ENCODE assay signal across 15 cellular contexts in the genomic region with DNA sequence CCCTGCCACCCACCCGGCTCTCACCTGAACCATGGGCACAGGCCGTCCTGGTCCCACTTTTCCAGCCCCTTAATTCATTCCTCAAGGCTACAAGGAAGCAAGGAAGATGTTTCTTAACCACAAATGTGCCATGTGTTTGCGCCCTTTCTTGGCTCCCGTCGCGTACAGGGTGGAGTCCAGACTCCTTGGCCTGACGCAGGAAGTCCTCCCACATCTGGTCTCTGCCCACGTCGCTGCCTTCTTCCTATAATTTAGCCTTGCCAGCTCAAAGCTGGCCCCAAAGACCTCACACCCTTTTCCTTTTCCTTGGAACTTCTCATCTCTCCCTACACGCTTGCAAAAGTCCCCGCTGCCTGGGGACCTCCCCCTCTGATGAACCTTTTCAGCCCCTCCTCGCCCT. TPM values are rescaled to one million over a fixed set of nuclear protein-coding genes. Genes with fewer than 3 reads are reported as not detected.
DNase-seq lines count a peak whose midpoint lies in the region; ATAC-seq and TF ChIP-seq lines count a peak whose summit lies in the region.
"Had no signal": no experiment of that assay in that cellular context is flagged by ENCODE, and none has a peak within 500 bp of the region (broad histone marks: within the 10 kb centered on the region; RNA-seq: fewer than 3 reads in every experiment).

No MANE protein-coding gene starts in this region.

- peak overlapping the region; percentile 27 for H3K4me3 Mint-ChIP-seq in activated CD8-positive, alpha-beta memory T cell treated with anti-CD3 and anti-CD28 coated beads, Interleukin-2, amount 10 ng/mL, durations not matched to agents 7 days and 5 days
- H3K4me3 Mint-ChIP-seq in activated B cell treated with CpG ODN at 0.5 μM for 24 hours (peak overlapping the region; percentile 46), chondrocyte (ENCODE audit: unreplicated experiment) (no peak overlapping the region)

- peaks cover 10% of the 10 kb centered on the region for H3K36me3 Mint-ChIP-seq in activated CD8-positive, alpha-beta memory T cell treated with anti-CD3 and anti-CD28 coated beads, Interleukin-2, amount 10 ng/mL, durations not matched to agents 7 days and 5 days
- H3K36me3 Mint-ChIP-seq in activated B cell treated with CpG ODN at 0.5 μM for 24 hours (ENCODE audit: low read depth) (peaks cover 16% of the 10 kb centered on the region), chondrocyte (ENCODE audit: low read depth) (peaks cover 2% of the 10 kb centered on the region)

- H3K36me3 ChIP-seq in stomach = no peaks in the 10 kb centered on the region
- H3K36me3 ChIP-seq: esophagus squamous epithelium had no signal

- CTCF ChIA-PET in activated CD8-positive, alpha-beta memory T cell treated with anti-CD3 and anti-CD28 coated beads, Interleukin-2, amount 10 ng/mL, durations not matched to agents 7 days and 5 days (lab: Charles Lee) = interaction anchor here (1.6 to 5.5 kb wide), 2 partner anchors 26 to 36 kb away, joined by 3 to 24 read pairs; no protein-coding TSS in a partner anchor
- CTCF ChIA-PET in activated B cell treated with CpG ODN at 0.5 μM for 24 hours (lab: Charles Lee) = no interaction called here

- 37 to 49% (median 39%) methylated on average over 12 of the region's 12 CpGs for WGBS in stomach, 5 donors

- POLR2A ChIA-PET in activated B cell treated with CpG ODN at 0.5 μM for 24 hours (lab: Charles Lee) = no interaction called here

- peaks cover 48% of the 10 kb centered on the region for H3K27me3 Mint-ChIP-seq in activated CD8-positive, alpha-beta memory T cell treated with anti-CD3 and anti-CD28 coated beads, Interleukin-2, amount 10 ng/mL, durations not matched to agents 7 days and 5 days
- H3K27me3 Mint-ChIP-seq in activated B cell treated with CpG ODN at 0.5 μM for 24 hours (peaks cover 7% of the 10 kb centered on the region), chondrocyte (ENCODE audit: low read depth) (peaks cover 33% of the 10 kb centered on the region)

- peak overlapping the region in 2 of 5 donors; percentile 27 for H3K27ac ChIP-seq in stomach

- H3K9me3 ChIP-seq in stomach = no peaks in the 10 kb centered on the region
- H3K9me3 ChIP-seq: esophagus squamous epithelium had no signal

- H3K4me1 Mint-ChIP-seq in activated CD8-positive, alpha-beta memory T cell treated with anti-CD3 and anti-CD28 coated beads, Interleukin-2, amount 10 ng/mL, durations not matched to agents 7 days and 5 days = peaks cover 19% of the 10 kb centered on the region
- H3K4me1 Mint-ChIP-seq in activated B cell treated with CpG ODN at 0.5 μM for 24 hours (peaks cover 28% of the 10 kb centered on the region), chondrocyte (ENCODE audit: low read depth) (peaks cover 27% of the 10 kb centered on the region)

- H3K27me3 ChIP-seq in stomach = peaks cover 6 to 63% (median 27%) of the 10 kb centered on the region in 3 donors

- H3K27ac Mint-ChIP-seq in activated CD8-positive, alpha-beta memory T cell treated with anti-CD3 and anti-CD28 coated beads, Interleukin-2, amount 10 ng/mL, durations not matched to agents 7 days and 5 days = no peak overlapping the region
- H3K27ac Mint-ChIP-seq in activated B cell treated with CpG ODN at 0.5 μM for 24 hours (peak overlapping the region; percentile 52), chondrocyte (ENCODE audit: unreplicated experiment) (no peak overlapping the region)

- TF ChIP-seq POLR2A in stomach (IDR thresholded peaks at IDR 0.05) = no peak

- no peak for DNase-seq in activated CD8-positive, alpha-beta memory T cell treated with anti-CD3 and anti-CD28 coated beads, Interleukin-2, amount 10 ng/mL, durations not matched to agents 7 days and 5 days
- DNase-seq in activated CD8-positive, alpha-beta memory T cell treated with anti-CD3 and anti-CD28 coated beads, Interleukin-2, amount 50 U/mL, for 48 hours = no peak
- DNase-seq in activated B cell treated with CpG ODN at 0.5 μM for 24 hours (no peak), left lobe of liver (ENCODE audit: low spot score) (no peak), stomach (peak; percentile 61), chondrocyte (ENCODE audit: low spot score) (no peak), midbrain (lab: John Stamatoyannopoulos, UW) (no peak)
- DNase-seq in activated CD4-positive, CD25-positive, alpha-beta regulatory T cell (lab: John Stamatoyannopoulos, UW) = no peak
- DNase-seq: esophagus squamous epithelium, GDM1, H7, kidney glomerular epithelial cell had no signal

- peaks cover 32 to 61% (median 39%) of the 10 kb centered on the region in 4 donors for H3K4me1 ChIP-seq in stomach

- H3K4me3 ChIP-seq in stomach = no peak overlapping the region
- H3K4me3 ChIP-seq: esophagus squamous epithelium had no signal

- intact Hi-C loops in activated B cell treated with CpG ODN at 0.5 μM for 24 hours (cut with micrococcal nuclease) (no loop called here), stomach (cut with DNase I; ENCODE audit: low total_unique reads) (no loop called here)

- H3K9me3 Mint-ChIP-seq in activated CD8-positive, alpha-beta memory T cell treated with anti-CD3 and anti-CD28 coated beads, Interleukin-2, amount 10 ng/mL, durations not matched to agents 7 days and 5 days (ENCODE audit: low read depth) = no peaks in the 10 kb centered on the region
- no peaks in the 10 kb centered on the region for H3K9me3 Mint-ChIP-seq in activated B cell treated with CpG ODN at 0.5 μM for 24 hours
- H3K9me3 Mint-ChIP-seq in chondrocyte (ENCODE audit: low read depth) = no peaks in the 10 kb centered on the region

- no peak for TF ChIP-seq CTCF in activated B cell treated with CpG ODN at 0.5 μM for 24 hours (IDR thresholded peaks at IDR 0.05)
- TF ChIP-seq CTCF in stomach (IDR thresholded peaks at IDR 0.05) = no peak
- no peak for TF ChIP-seq CTCF in chondrocyte (IDR thresholded peaks at IDR 0.05)

- no peak for ATAC-seq in activated CD8-positive, alpha-beta memory T cell treated with anti-CD3 and anti-CD28 coated beads, Interleukin-2, amount 10 ng/mL, durations not matched to agents 7 days and 5 days
- ATAC-seq in activated B cell treated with CpG ODN at 0.5 μM for 24 hours (ENCODE audit: low read depth) (no peak), left lobe of liver (peak; percentile 17)

- no peak for TF ChIP-seq EP300 in stomach (IDR thresholded peaks at IDR 0.05)

RNA-seq across cellular contexts. Expression of gene BHLHA9, which starts 38.8 kb away (rescaled TPM):
- not detected for total RNA-seq in activated CD8-positive, alpha-beta memory T cell treated with anti-CD3 and anti-CD28 coated beads, Interleukin-2, amount 10 ng/mL, durations not matched to agents 7 days and 5 days
- total RNA-seq in activated B cell treated with CpG ODN at 0.5 μM for 24 hours (not detected in 2 replicates), left lobe of liver (0.20 TPM), stomach (not detected), chondrocyte (not detected in 3 replicates)
- not detected for polyA plus RNA-seq in stomach
- total RNA-seq: A673; activated CD8-positive, alpha-beta memory T cell treated with anti-CD3 and anti-CD28 coated beads for 36 hours; esophagus squamous epithelium; H7; LHCN-M2 had no signal

RNA-seq across cellular contexts. Expression of gene TRARG1, which starts 48.0 kb away (rescaled TPM):
- total RNA-seq in activated CD8-positive, alpha-beta memory T cell treated with anti-CD3 and anti-CD28 coated beads, Interleukin-2, amount 10 ng/mL, durations not matched to agents 7 days and 5 days = under 1 TPM; 0.12 to 0.35 TPM
- total RNA-seq in activated B cell treated with CpG ODN at 0.5 μM for 24 hours (not detected in 2 replicates), left lobe of liver (not detected), stomach (under 1 TPM in 1 of 5 donors, not detected in 4; 0.18 TPM), chondrocyte (not detected in 3 replicates)
- under 1 TPM; 0.03 to 0.76 (median 0.25) TPM for polyA plus RNA-seq in stomach
- total RNA-seq: A673; activated CD8-positive, alpha-beta memory T cell treated with anti-CD3 and anti-CD28 coated beads for 36 hours; esophagus squamous epithelium; H7; LHCN-M2 had no signal

RNA-seq across cellular contexts. Expression of gene ABR, which starts 51.7 kb away (rescaled TPM):
- 100 to 1,000 TPM in 1 of 2 experiments, 10 to 100 TPM in 1; 83.2 to 145 TPM for total RNA-seq in activated CD8-positive, alpha-beta memory T cell treated with anti-CD3 and anti-CD28 coated beads, Interleukin-2, amount 10 ng/mL, durations not matched to agents 7 days and 5 days
- 132 and 150 TPM in 2 replicates for total RNA-seq in activated B cell treated with CpG ODN at 0.5 μM for 24 hours
- 13.4 TPM for total RNA-seq in left lobe of liver
- 1,000 to 10,000 TPM in 1 of 5 donors, 100 to 1,000 TPM in 2, 10 to 100 TPM in 2; 65.5 to 1,523 (median 142) TPM for total RNA-seq in stomach
- polyA plus RNA-seq in stomach = 10 to 100 TPM; 28.3 to 41.2 (median 40.0) TPM
- 114 to 129 TPM (median 119 TPM) in 3 replicates for total RNA-seq in chondrocyte
